In genomic region chr17:9597638-9598037, GRCh38 we compare ENCODE assay signal across 2 cellular contexts. TPM values are rescaled to one million over a fixed set of nuclear protein-coding genes. Genes with fewer than 3 reads are reported as not detected.
"Had no signal": no experiment of that assay in that cellular context is flagged by ENCODE, and none has a peak within 500 bp of the region (broad histone marks: within the 10 kb centered on the region; RNA-seq: fewer than 3 reads in every experiment).

No MANE protein-coding gene starts in this region.

RNA-seq across cellular contexts. Expression of gene CFAP52, which starts 21.2 kb away (rescaled TPM):
- total RNA-seq: G401, GM12878 had no signal

RNA-seq across cellular contexts. Expression of gene USP43, which starts 47.7 kb away (rescaled TPM):
- total RNA-seq: GM12878 had no signal
